27 cellular contexts compared by ENCODE assay signal in genomic region chr2:234885884-234886283, GRCh38.
"Had no signal": no experiment of that assay in that cellular context is flagged by ENCODE, and none has a peak within 500 bp of the region (broad histone marks: within the 10 kb centered on the region; RNA-seq: fewer than 3 reads in every experiment).

No MANE protein-coding gene starts in this region.

- H3K27ac Mint-ChIP-seq: activated CD4-positive, alpha-beta memory T cell treated with anti-CD3 and anti-CD28 coated beads, Interleukin-2, amount 10 ng/mL, durations not matched to agents 7 days and 5 days; activated CD4-positive, alpha-beta T cell treated with anti-CD3 and anti-CD28 coated beads, Interleukin-2, amount 10 ng/mL, durations not matched to agents 24 days and 14 days; activated T-helper 17 cell treated with anti-CD3 and anti-CD28 coated beads, Interleukin-2, amount 50 U/mL, for 72 hours; immature natural killer cell; nephron progenitor cell; T-helper 17 cell had no signal

- H3K4me3 ChIP-seq: lung, spleen, testis, transverse colon had no signal

- H3K79me2 ChIP-seq: parathyroid adenoma had no signal

- ATAC-seq: activated T-cell treated with anti-CD3 and anti-CD28 coated beads, Interleukin-2, amount 50 U/mL, for 4 hours; activated T-helper 17 cell treated with anti-CD3 and anti-CD28 coated beads, Interleukin-2, amount 50 U/mL, for 72 hours; left lobe of liver; right cardiac atrium; stimulated activated naive CD8-positive, alpha-beta T cell treated with anti-CD3 and anti-CD28 coated beads, Interleukin-15, Interleukin-2, amounts not matched to agents 100 U/mL and 50 U/mL, for 24 hours; T-helper 17 cell had no signal

- DNase-seq: activated CD4-positive, alpha-beta memory T cell treated with anti-CD3 and anti-CD28 coated beads, Interleukin-2, amount 10 ng/mL, durations not matched to agents 7 days and 5 days; activated CD4-positive, alpha-beta T cell treated with anti-CD3 and anti-CD28 coated beads, Interleukin-2, amount 10 ng/mL, durations not matched to agents 24 days and 14 days; activated CD4-positive, CD25-positive, alpha-beta regulatory T cell treated with anti-CD3 and anti-CD28 coated beads, Interleukin-2, amount 50 U/mL, for 72 hours; activated gamma-delta T cell treated with Interleukin-2 at 50 U/mL for 16 hours; activated naive CD4-positive, alpha-beta T cell treated with anti-CD3 and anti-CD28 coated beads, Interleukin-2, amount 50 U/mL, for 16 hours; activated T-cell treated with anti-CD3 and anti-CD28 coated beads, Interleukin-2, amount 50 U/mL, for 4 hours; amniotic stem cell; central memory CD4-positive, alpha-beta T cell; foreskin fibroblast; hypothalamus; immature natural killer cell; nephron progenitor cell; right cardiac atrium; spleen; stimulated activated naive CD8-positive, alpha-beta T cell treated with anti-CD3 and anti-CD28 coated beads, Interleukin-15, Interleukin-2, amounts not matched to agents 100 U/mL and 50 U/mL, for 24 hours; T-helper 17 cell; T1000; testis; transverse colon; WERI-Rb-1 had no signal

- H3K9ac ChIP-seq: parathyroid adenoma had no signal

- H3K9me3 ChIP-seq: spleen, testis, transverse colon had no signal

- H3K27me3 Mint-ChIP-seq: activated CD4-positive, alpha-beta memory T cell treated with anti-CD3 and anti-CD28 coated beads, Interleukin-2, amount 10 ng/mL, durations not matched to agents 7 days and 5 days; activated CD4-positive, alpha-beta T cell treated with anti-CD3 and anti-CD28 coated beads, Interleukin-2, amount 10 ng/mL, durations not matched to agents 24 days and 14 days had no signal

- H3K4me3 Mint-ChIP-seq: activated CD4-positive, alpha-beta memory T cell treated with anti-CD3 and anti-CD28 coated beads, Interleukin-2, amount 10 ng/mL, durations not matched to agents 7 days and 5 days; activated CD4-positive, alpha-beta T cell treated with anti-CD3 and anti-CD28 coated beads, Interleukin-2, amount 10 ng/mL, durations not matched to agents 24 days and 14 days; activated T-cell treated with anti-CD3 and anti-CD28 coated beads, Interleukin-2, amount 50 U/mL, for 4 hours; activated T-helper 17 cell treated with anti-CD3 and anti-CD28 coated beads, Interleukin-2, amount 50 U/mL, for 72 hours; immature natural killer cell; T-helper 17 cell had no signal

- H2AFZ ChIP-seq: parathyroid adenoma had no signal

- H3K9me3 Mint-ChIP-seq: activated CD4-positive, alpha-beta memory T cell treated with anti-CD3 and anti-CD28 coated beads, Interleukin-2, amount 10 ng/mL, durations not matched to agents 7 days and 5 days; activated T-cell treated with anti-CD3 and anti-CD28 coated beads, Interleukin-2, amount 50 U/mL, for 4 hours had no signal

- H3K36me3 ChIP-seq: spleen, transverse colon, WERI-Rb-1 had no signal

- FAIRE-seq: astrocyte, endothelial cell of umbilical vein, urothelium cell line had no signal

- H3K36me3 Mint-ChIP-seq: immature natural killer cell had no signal

- H3K4me1 Mint-ChIP-seq: activated CD4-positive, alpha-beta T cell treated with anti-CD3 and anti-CD28 coated beads, Interleukin-2, amount 10 ng/mL, durations not matched to agents 24 days and 14 days; activated T-helper 17 cell treated with anti-CD3 and anti-CD28 coated beads, Interleukin-2, amount 50 U/mL, for 72 hours; immature natural killer cell; T-helper 17 cell had no signal

- H3K4me1 ChIP-seq: parathyroid adenoma, spleen had no signal

- H3K27ac ChIP-seq: parathyroid adenoma, spleen, testis, transverse colon, WERI-Rb-1 had no signal

- H3K27me3 ChIP-seq: spleen, testis, transverse colon had no signal
